12 cellular contexts compared by ENCODE assay signal in the genomic region with DNA sequence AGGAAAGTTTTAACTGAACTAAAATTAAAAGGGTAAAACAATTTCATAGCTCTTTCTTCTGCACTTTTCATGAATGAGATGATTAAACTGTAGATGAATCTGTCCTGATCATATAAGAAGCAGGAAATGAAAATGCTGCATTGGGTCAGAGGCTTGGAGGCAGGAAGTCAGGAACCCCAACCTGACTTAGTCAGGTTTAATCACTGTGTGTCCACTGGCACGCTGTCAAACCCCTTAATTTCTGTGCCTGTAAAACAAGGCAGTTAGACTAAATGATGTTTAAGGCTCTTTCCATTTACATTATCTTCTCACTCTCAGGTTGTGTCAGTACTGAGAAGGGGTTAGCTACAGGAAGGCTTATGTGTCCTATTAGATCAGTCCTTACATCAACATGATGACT.
DNase-seq lines count a peak whose midpoint lies in the region; ATAC-seq and TF ChIP-seq lines count a peak whose summit lies in the region.
"Had no signal": no experiment of that assay in that cellular context is flagged by ENCODE, and none has a peak within 500 bp of the region (broad histone marks: within the 10 kb centered on the region; RNA-seq: fewer than 3 reads in every experiment).

No MANE protein-coding gene starts in this region.

- DNase-seq in HS-5 (ENCODE audit: low read depth) (peak; percentile 68), lung microvascular endothelial cell (ENCODE audit: low read depth in 2 of 2) (peak; percentile 7 to 77), erythroblast (lab: John Stamatoyannopoulos, UW) (no peak), islet precursor cell (no peak)
- DNase-seq: GOT3; NCI-H2107; stimulated activated CD4-positive, alpha-beta T cell treated with anti-CD3 and anti-CD28 coated beads, Interleukin-2, amount 100 ng/mL, for 24 hours; WERI-Rb-1 had no signal

- ATAC-seq in GM18907 (IDR thresholded peaks at IDR 0.05; ENCODE audit: unreplicated experiment) (peak; percentile 63), SK-N-SH treated with all-trans-retinoic acid at 6 μM for 48 hours (peak; percentile 61), GM18498 (IDR thresholded peaks at IDR 0.05; ENCODE audit: unreplicated experiment) (no peak)
- ATAC-seq: natural killer cell treated with Interleukin-12 subunit alpha and Interleukin-12 subunit beta and Interleukin-15 and Interleukin-18, amount 100 ng/mL, for 72 hours had no signal

- TF ChIP-seq POLR2A in erythroblast (IDR thresholded peaks at IDR 0.05; ENCODE audit: low read length), result no peak

TF ChIP-seq in SK-N-SH treated with all-trans-retinoic acid at 6 μM for 48 hours, 23 proteins besides CTCF, POLR2A, EP300 and RAD21:
- TF ChIP-seq ESRRG (CRISPR knock-in tag; IDR thresholded peaks at IDR 0.05) (no peak), CSDC2 (CRISPR knock-in tag; IDR thresholded peaks at IDR 0.05) (no peak), ZFP3 (CRISPR knock-in tag; IDR thresholded peaks at IDR 0.05) (no peak)
TF ChIP-seq in SK-N-SH treated with all-trans-retinoic acid at 6 μM for 48 hours: peak in this region for 0.

Comparison
In these comparisons a context has a peak if more than half of its experiments do, and no peak if none do; other contexts are left out.
1. DNase-seq: peak in HS-5 (single experiment) and lung microvascular endothelial cell (2 of 2); none in erythroblast (0 of 2) and islet precursor cell (single experiment).